Comparison of ENCODE assay signal across 13 cellular contexts in genomic region chr14:103657466-103657865, GRCh38. TPM values are rescaled to one million over a fixed set of nuclear protein-coding genes. Genes with fewer than 3 reads are reported as not detected.
DNase-seq lines count a peak whose midpoint lies in the region; ATAC-seq, FAIRE-seq and TF ChIP-seq lines count a peak whose summit lies in the region.
"Had no signal": no experiment of that assay in that cellular context is flagged by ENCODE, and none has a peak within 500 bp of the region (broad histone marks: within the 10 kb centered on the region; RNA-seq: fewer than 3 reads in every experiment).

No MANE protein-coding gene starts in this region.

- peaks cover 91% of the 10 kb centered on the region for H3K36me3 Mint-ChIP-seq in activated T-helper 17 cell treated with anti-CD3 and anti-CD28 coated beads, Interleukin-2, amount 50 U/mL, for 72 hours (ENCODE audit: low read depth)
- peaks cover 36% of the 10 kb centered on the region for H3K36me3 Mint-ChIP-seq in osteocyte (ENCODE audit: unreplicated experiment)

- DNase-seq in CD1c-positive myeloid dendritic cell (ENCODE audit: extremely low spot score): peak; percentile 36
- DNase-seq in fibroblast of pulmonary artery (ENCODE audit: low read depth): peak; percentile 74
- DNase-seq in osteocyte (ENCODE audit: extremely low spot score, unreplicated experiment): no peak
- no peak for DNase-seq in SKM-1 (lab: John Stamatoyannopoulos, UW; ENCODE audit: unreplicated experiment)
- no peak for DNase-seq in frontal cortex (ENCODE audit: low spot score in 2 of 2)
- no peak for DNase-seq in RKO (ENCODE audit: low spot score)
- DNase-seq: CD4-positive, alpha-beta T cell; NCI-H2029 treated with DMSO at 0.1 percent for 48 hours; retina had no signal

- H3K9me3 Mint-ChIP-seq in activated T-helper 17 cell treated with anti-CD3 and anti-CD28 coated beads, Interleukin-2, amount 50 U/mL, for 72 hours: no peaks in the 10 kb centered on the region
- H3K9me3 Mint-ChIP-seq in osteocyte (ENCODE audit: unreplicated experiment): no peaks in the 10 kb centered on the region
- H3K9me3 Mint-ChIP-seq: CD4-positive, alpha-beta T cell had no signal

- H3K4me3 Mint-ChIP-seq in activated T-helper 17 cell treated with anti-CD3 and anti-CD28 coated beads, Interleukin-2, amount 50 U/mL, for 72 hours: no peak overlapping the region
- no peak overlapping the region for H3K4me3 Mint-ChIP-seq in osteocyte (ENCODE audit: unreplicated experiment)
- H3K4me3 Mint-ChIP-seq: CD4-positive, alpha-beta T cell had no signal

- TF ChIP-seq CTCF in fibroblast of pulmonary artery (IDR thresholded peaks at IDR 0.05; ENCODE audit: low read length, missing control alignments) (no peak), osteocyte (IDR thresholded peaks at IDR 0.05) (no peak)

- no peak for ATAC-seq in activated T-helper 17 cell treated with anti-CD3 and anti-CD28 coated beads, Interleukin-2, amount 50 U/mL, for 72 hours (replicated peaks)
- ATAC-seq in HG03108 (IDR thresholded peaks at IDR 0.05; ENCODE audit: unreplicated experiment): no peak
- ATAC-seq: K562 had no signal

- FAIRE-seq in frontal cortex (lab: Jason Lieb, UNC): no peak
- FAIRE-seq: K562 had no signal

- no peaks in the 10 kb centered on the region for H3K27me3 Mint-ChIP-seq in activated T-helper 17 cell treated with anti-CD3 and anti-CD28 coated beads, Interleukin-2, amount 50 U/mL, for 72 hours
- no peaks in the 10 kb centered on the region for H3K27me3 Mint-ChIP-seq in osteocyte (ENCODE audit: unreplicated experiment)
- H3K27me3 Mint-ChIP-seq: CD4-positive, alpha-beta T cell had no signal

- no peaks in the 10 kb centered on the region for H3K4me1 Mint-ChIP-seq in activated T-helper 17 cell treated with anti-CD3 and anti-CD28 coated beads, Interleukin-2, amount 50 U/mL, for 72 hours
- H3K4me1 Mint-ChIP-seq in osteocyte (ENCODE audit: unreplicated experiment): peaks cover 22% of the 10 kb centered on the region

- no peak overlapping the region for H3K4me3 ChIP-seq in fibroblast of pulmonary artery (replicated peaks; ENCODE audit: low read depth, low read length)
- H3K4me3 ChIP-seq: K562, SJSA1 had no signal

- H3K27ac Mint-ChIP-seq in activated T-helper 17 cell treated with anti-CD3 and anti-CD28 coated beads, Interleukin-2, amount 50 U/mL, for 72 hours: peak overlapping the region; percentile 34
- peak overlapping the region; percentile 34 for H3K27ac Mint-ChIP-seq in osteocyte (ENCODE audit: unreplicated experiment)
- H3K27ac Mint-ChIP-seq: CD4-positive, alpha-beta T cell had no signal

RNA-seq across cellular contexts. Expression of gene KLC1, which starts 28.5 kb away (rescaled TPM):
- 100 to 1,000 TPM; 135 to 137 TPM for total RNA-seq in activated T-helper 17 cell treated with anti-CD3 and anti-CD28 coated beads, Interleukin-2, amount 50 U/mL, for 72 hours
- total RNA-seq in osteocyte (186 and 211 TPM in 2 replicates), frontal cortex (322 TPM)

RNA-seq across cellular contexts. Expression of gene XRCC3, which starts 57.8 kb away (rescaled TPM):
- 10 to 100 TPM; 36.4 to 62.4 TPM for total RNA-seq in activated T-helper 17 cell treated with anti-CD3 and anti-CD28 coated beads, Interleukin-2, amount 50 U/mL, for 72 hours
- total RNA-seq in osteocyte: 7.5 and 7.9 TPM in 2 replicates
- 9.8 TPM for total RNA-seq in frontal cortex

RNA-seq across cellular contexts. Expression of gene ZFYVE21, which starts 58.1 kb away (rescaled TPM):
- total RNA-seq in activated T-helper 17 cell treated with anti-CD3 and anti-CD28 coated beads, Interleukin-2, amount 50 U/mL, for 72 hours: 10 to 100 TPM; 18.2 to 20.6 TPM
- total RNA-seq in osteocyte: 48.9 and 52.9 TPM in 2 replicates
- 40.4 TPM for total RNA-seq in frontal cortex

Comparison
In these comparisons a context has a peak if more than half of its experiments do, and no peak if none do; other contexts are left out.
1. DNase-seq: peak in CD1c-positive myeloid dendritic cell (single experiment) and fibroblast of pulmonary artery (single experiment); none in osteocyte (single experiment), SKM-1 (single experiment), frontal cortex (0 of 2) and RKO (single experiment).